In the genomic region with DNA sequence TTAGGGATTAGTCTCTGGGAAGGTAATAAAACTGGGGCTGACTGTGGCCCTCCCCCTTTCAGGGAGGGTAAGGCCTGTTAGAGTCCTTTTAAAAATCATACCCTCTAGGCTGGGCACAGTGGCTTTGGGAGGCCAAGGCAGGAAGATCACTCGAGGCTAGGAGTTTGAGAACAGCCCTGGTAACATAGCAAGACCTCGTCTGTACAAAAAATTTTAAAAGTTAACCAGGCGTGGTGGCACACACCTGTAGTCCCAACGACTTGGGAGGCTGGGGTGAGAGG, we compare ENCODE assay signal across 1 cellular context.
TF ChIP-seq lines count a peak whose summit lies in the region.

No MANE protein-coding gene starts in this region.

TF ChIP-seq in HepG2, 621 proteins besides CTCF, POLR2A, EP300 and RAD21 (continued from another document):
- TF ChIP-seq ZNF776 (CRISPR knock-in tag; IDR thresholded peaks at IDR 0.05): no peak
